ENCODE assay signal across 8 cellular contexts in the genomic region with DNA sequence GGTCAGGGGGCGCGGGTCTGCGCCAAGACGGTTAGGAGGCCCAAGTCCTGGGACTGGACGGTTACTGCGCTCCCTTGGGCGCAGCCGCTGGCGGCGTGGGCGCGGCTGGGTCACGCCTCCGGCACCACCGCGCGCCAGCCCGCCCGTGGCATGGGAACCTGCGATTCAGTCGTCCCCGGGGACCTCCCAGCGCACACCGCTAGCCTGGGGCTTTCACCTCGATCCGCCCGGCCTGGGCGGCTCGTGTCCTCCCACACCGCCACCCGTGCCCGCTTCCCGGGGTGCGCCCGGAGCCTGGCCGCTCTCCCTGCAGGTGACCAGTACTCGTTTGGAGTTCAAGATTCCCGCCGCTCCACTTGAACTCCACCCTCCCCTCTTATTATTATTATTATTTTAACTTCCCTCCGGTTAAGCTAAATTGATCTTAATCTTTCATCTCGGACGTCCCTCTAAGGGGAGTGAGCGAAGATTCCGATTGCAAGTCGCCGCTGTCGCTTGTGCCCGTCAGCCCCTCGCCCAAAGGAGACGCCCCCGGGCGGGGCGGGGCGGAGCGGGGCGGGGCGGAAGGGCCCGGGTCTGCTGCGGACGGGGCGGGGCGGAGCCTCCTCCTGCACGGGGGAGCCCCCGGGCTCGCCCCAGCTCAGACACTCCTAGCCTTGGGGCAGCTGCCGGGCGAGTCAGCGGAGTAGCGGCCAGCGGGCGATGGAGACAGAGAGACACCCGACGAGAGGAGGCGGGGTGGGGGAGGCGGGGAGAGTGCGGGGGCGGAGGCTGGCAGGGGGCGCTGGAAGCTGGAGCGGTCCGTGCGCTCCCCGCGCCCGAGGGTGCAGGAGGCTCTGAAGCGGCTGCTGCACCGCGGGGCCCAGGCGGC. TPM values are rescaled to one million over a fixed set of nuclear protein-coding genes. Genes with fewer than 3 reads are reported as not detected.
A peak's percentile ranks its signal among the peaks of the same experiment; 100 is the strongest.
DNase-seq lines count a peak whose midpoint lies in the region; ATAC-seq and TF ChIP-seq lines count a peak whose summit lies in the region.

A gene with protein sequence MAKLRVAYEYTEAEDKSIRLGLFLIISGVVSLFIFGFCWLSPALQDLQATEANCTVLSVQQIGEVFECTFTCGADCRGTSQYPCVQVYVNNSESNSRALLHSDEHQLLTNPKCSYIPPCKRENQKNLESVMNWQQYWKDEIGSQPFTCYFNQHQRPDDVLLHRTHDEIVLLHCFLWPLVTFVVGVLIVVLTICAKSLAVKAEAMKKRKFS (plus strand): TSS at position 643 of the 871 bp plus-strand sequence. CDS start 445 bp downstream, outside the sequence.

- no peak for TF ChIP-seq CTCF in Calu3 (IDR thresholded peaks at IDR 0.05; ENCODE audit: unreplicated experiment)
- TF ChIP-seq CTCF in RWPE1 (conservative IDR thresholded peaks at IDR 0.05; ENCODE audit: low read depth): no peak
- no peak for TF ChIP-seq CTCF in gastroesophageal sphincter (IDR thresholded peaks at IDR 0.05)

- intact Hi-C loops in Calu3 (cut with micrococcal nuclease; ENCODE audit: unreplicated experiment): loop anchor here (5.0 to 10.0 kb wide), 4 partner anchors 141 to 489 kb away; no protein-coding TSS in a partner anchor

- peaks cover 14% of the 10 kb centered on the region for H3K27me3 ChIP-seq in HUES6 (ENCODE audit: control insufficient read depth, insufficient read depth, low read length)
- H3K27me3 ChIP-seq in gastroesophageal sphincter: peaks cover 50% of the 10 kb centered on the region
- peaks cover 11% of the 10 kb centered on the region for H3K27me3 ChIP-seq in thymus (ENCODE audit: control insufficient read depth, insufficient read depth)

- DNase-seq in Calu3 (peak; percentile 93), RWPE1 (ENCODE audit: low spot score) (peak; percentile 64), occipital lobe (lab: John Stamatoyannopoulos, UW) (peak; percentile 76)
- peak; percentile 55 for DNase-seq in activated effector memory CD4-positive, alpha-beta T cell treated with Interleukin-2 at 50 U/mL for 16 hours

- H3K9me3 Mint-ChIP-seq in Calu3 (ENCODE audit: low read depth, unreplicated experiment): no peaks in the 10 kb centered on the region

- H3K36me3 Mint-ChIP-seq in Calu3 (ENCODE audit: insufficient read depth, unreplicated experiment): peaks cover 30% of the 10 kb centered on the region

- H3K36me3 ChIP-seq in HUES6 (ENCODE audit: control insufficient read depth, insufficient read depth, low read length) (no peaks in the 10 kb centered on the region), gastroesophageal sphincter (no peaks in the 10 kb centered on the region), thymus (ENCODE audit: control insufficient read depth, insufficient read depth) (no peaks in the 10 kb centered on the region)

- TF ChIP-seq POLR2A in gastroesophageal sphincter (IDR thresholded peaks at IDR 0.05): no peak

- peak within 1 kb of the TSS; percentile 89 for H3K9ac ChIP-seq in HUES6 (ENCODE audit: low read length)

- BruUV-seq in Calu3 (replicated peaks; lab: Mats Ljungman, UMichigan): no TSS peak

- H3K4me3 ChIP-seq in HUES6 (ENCODE audit: low read depth, low read length): peak within 1 kb of the TSS; percentile 95
- H3K4me3 ChIP-seq in gastroesophageal sphincter: peak within 1 kb of the TSS; percentile 47 to 80
- H3K4me3 ChIP-seq in thymus (ENCODE audit: low read length): peak within 1 kb of the TSS; percentile 87

- H3K4me1 ChIP-seq in HUES6 (ENCODE audit: control insufficient read depth, insufficient read depth, low read length) (no peaks in the 10 kb centered on the region; the same call in none of the 2 replicates), gastroesophageal sphincter (peaks cover 0 to 23% (median 8%) of the 10 kb centered on the region in 3 donors), thymus (ENCODE audit: control insufficient read depth, insufficient read depth, low read length) (peaks cover 5% of the 10 kb centered on the region)

- H3K9me3 ChIP-seq in HUES6 (ENCODE audit: control insufficient read depth, insufficient read depth, low read depth, low read length) (no peaks in the 10 kb centered on the region), gastroesophageal sphincter (no peaks in the 10 kb centered on the region), thymus (ENCODE audit: control insufficient read depth) (no peaks in the 10 kb centered on the region)

- no peaks in the 10 kb centered on the region for H3K27me3 Mint-ChIP-seq in Calu3 (ENCODE audit: unreplicated experiment)

- 0% methylated on average over 6 to 12 of the region's 88 CpGs for WGBS in gastroesophageal sphincter (ENCODE audit: low coverage in 1 of 2), 2 donors
- under 1% methylated on average over 88 of the region's 88 CpGs for WGBS in thymus

- TF ChIP-seq EP300 in gastroesophageal sphincter (IDR thresholded peaks at IDR 0.05): no peak

- ATAC-seq in GM21526 (IDR thresholded peaks at IDR 0.05; ENCODE audit: low FRiP score, unreplicated experiment): peak; percentile 72
- ATAC-seq in gastroesophageal sphincter: peak; percentile 75

- CTCF ChIA-PET in Calu3 (lab: Charles Lee): interaction anchor here (0.6 to 1.1 kb wide), 3 partner anchors 25 to 778 kb away, joined by 3 to 7 read pairs (median 4); no protein-coding TSS in a partner anchor
- CTCF ChIA-PET in RWPE1 (lab: Yijun Ruan, JAX): interaction anchor here (0.7 kb wide), 1 partner anchor 486 kb away, joined by 3 read pairs; no protein-coding TSS in a partner anchor

- peak within 1 kb of the TSS; percentile 99 for H3K4me3 Mint-ChIP-seq in Calu3 (ENCODE audit: low read depth, unreplicated experiment)

- peaks cover 18% of the 10 kb centered on the region for H3K4me1 Mint-ChIP-seq in Calu3 (ENCODE audit: low read depth, unreplicated experiment)

- H3K27ac ChIP-seq in HUES6 (ENCODE audit: low read depth, low read length) (peak within 1 kb of the TSS; percentile 48; the same call in 1 of the 2 replicates), RWPE1 (no peak within 1 kb of the TSS), gastroesophageal sphincter (peak within 1 kb of the TSS in 3 of 4 donors; percentile 55 to 71 (median 59)), thymus (ENCODE audit: low read depth) (peak within 1 kb of the TSS; percentile 83)

- H3K27ac Mint-ChIP-seq in Calu3 (ENCODE audit: unreplicated experiment): peak within 1 kb of the TSS; percentile 86

- POLR2A ChIA-PET in RWPE1 (lab: Yijun Ruan, JAX; ENCODE audit: low non-redundant PET): no interaction called here

RNA-seq across cellular contexts. Expression of the gene that starts here (rescaled TPM):
- total RNA-seq in Calu3 (2022) (6.4 and 8.4 TPM in 2 replicates), gastroesophageal sphincter (1 to 10 TPM; 4.0 to 7.2 (median 5.8) TPM), occipital lobe (67.2 TPM)
- 5.0 TPM for polyA plus RNA-seq in thymus
